ENCODE assay signal across 13 cellular contexts in the genomic region with DNA sequence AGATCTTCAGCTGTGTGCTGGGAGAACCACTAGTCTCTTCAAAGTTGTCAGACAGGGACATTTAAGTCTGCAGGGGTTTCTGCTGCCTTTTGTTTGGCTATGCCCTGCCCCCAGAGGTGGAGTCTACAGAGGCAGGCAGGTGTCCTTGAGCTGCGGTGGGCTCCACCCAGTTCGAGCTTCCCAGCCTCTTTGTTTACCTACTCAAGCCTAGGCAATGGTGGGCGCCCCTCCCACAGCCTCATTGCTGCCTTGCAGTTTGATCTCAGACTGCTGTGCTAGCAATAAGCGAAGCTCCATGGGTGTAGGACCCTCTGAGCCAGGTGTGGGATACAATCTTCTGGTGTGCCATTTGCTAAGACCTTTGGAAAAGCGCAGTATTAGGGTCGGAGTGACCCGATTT. TPM values are rescaled to one million over a fixed set of nuclear protein-coding genes. Genes with fewer than 3 reads are reported as not detected.
"Had no signal": no experiment of that assay in that cellular context is flagged by ENCODE, and none has a peak within 500 bp of the region (broad histone marks: within the 10 kb centered on the region; RNA-seq: fewer than 3 reads in every experiment).

No MANE protein-coding gene starts in this region.

RNA-seq across cellular contexts. Expression of a gene that starts 54.4 kb away (rescaled TPM):
- total RNA-seq: activated naive CD4-positive, alpha-beta T cell treated with anti-CD3 and anti-CD28 coated beads for 36 hours; activated naive CD8-positive, alpha-beta T cell treated with anti-CD3 and anti-CD28 coated beads for 36 hours; activated naive CD8-positive, alpha-beta T cell treated with anti-CD3 and anti-CD28 coated beads, Interleukin-2, amount 10 ng/mL, durations not matched to agents 7 days and 5 days; activated T-cell treated with anti-CD3 and anti-CD28 coated beads, Interleukin-2, amount 50 U/mL, for 4 hours; activated T-helper 1 cell treated with anti-CD3 and anti-CD28 coated beads, Interleukin-12 subunit alpha, Interleukin-12 subunit beta, Interleukin-2, Interleukin-4 antibody, amounts not matched to agents 30 ng/mL and 10 ng/mL and 1 ng/mL, durations not matched to agents 14 hours and 24 hours and 36 hours; adrenal gland; aorta; ascending aorta; astrocyte; bronchial epithelial cell; cardiac muscle cell; cardiac septum; chondrocyte had no signal
- polyA plus RNA-seq: cardiac muscle cell had no signal
